ENCODE assay signal across 18 cellular contexts in the genomic region with DNA sequence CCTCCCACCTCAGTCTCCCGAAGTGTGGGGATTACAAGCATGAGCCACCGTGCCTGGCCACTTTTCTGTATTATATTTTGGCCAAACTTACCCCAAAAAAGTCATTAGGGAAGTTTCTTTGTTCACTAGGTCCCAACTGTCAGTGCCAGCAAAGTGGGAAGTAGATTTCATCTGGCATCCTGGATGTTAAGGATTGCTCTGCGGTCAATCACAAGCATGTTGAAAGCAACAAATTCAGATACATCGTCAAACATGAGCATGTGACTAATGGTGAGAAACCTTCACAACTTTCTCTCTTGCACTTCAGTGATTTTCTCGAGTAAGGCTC. TPM values are rescaled to one million over a fixed set of nuclear protein-coding genes. Genes with fewer than 3 reads are reported as not detected.
A peak's percentile ranks its signal among the peaks of the same experiment; 100 is the strongest.
DNase-seq lines count a peak whose midpoint lies in the region; ATAC-seq lines count a peak whose summit lies in the region.
"Had no signal": no experiment of that assay in that cellular context is flagged by ENCODE, and none has a peak within 500 bp of the region (broad histone marks: within the 10 kb centered on the region; RNA-seq: fewer than 3 reads in every experiment).

No MANE protein-coding gene starts in this region.

- no peak for ATAC-seq in activated naive CD4-positive, alpha-beta T cell treated with anti-CD3 and anti-CD28 coated beads, Interleukin-2, amount 50 U/mL, for 72 hours
- ATAC-seq: SK-N-SH treated with all-trans-retinoic acid at 6 μM for 48 hours had no signal

- peaks cover 17% of the 10 kb centered on the region for H3K9me3 Mint-ChIP-seq in dendritic cell treated with granulocyte-macrophage colony-stimulating factor and Interleukin-4, amounts not matched to agents 40 ng/mL and 50 ng/mL, for 4 days
- no peaks in the 10 kb centered on the region for H3K9me3 Mint-ChIP-seq in activated naive CD4-positive, alpha-beta T cell treated with anti-CD3 and anti-CD28 coated beads, Interleukin-2, amount 50 U/mL, for 72 hours

- intact Hi-C loops in dendritic cell treated with granulocyte-macrophage colony-stimulating factor and Interleukin-4, amounts not matched to agents 40 ng/mL and 50 ng/mL, for 4 days (cut with micrococcal nuclease) = no loop called here

- peaks cover 39% of the 10 kb centered on the region for H3K4me1 Mint-ChIP-seq in dendritic cell treated with granulocyte-macrophage colony-stimulating factor and Interleukin-4, amounts not matched to agents 40 ng/mL and 50 ng/mL, for 4 days (ENCODE audit: low read depth)
- H3K4me1 Mint-ChIP-seq: CD4-positive, CD25-positive, alpha-beta regulatory T cell had no signal

- no peak overlapping the region for H3K4me3 Mint-ChIP-seq in dendritic cell treated with granulocyte-macrophage colony-stimulating factor and Interleukin-4, amounts not matched to agents 40 ng/mL and 50 ng/mL, for 4 days
- H3K4me3 Mint-ChIP-seq: CD4-positive, CD25-positive, alpha-beta regulatory T cell had no signal

- peak; percentile 50 to 57 for DNase-seq in NOMO-1 (lab: John Stamatoyannopoulos, UW; ENCODE audit: unreplicated experiment in 2 of 2)
- no peak for DNase-seq in NOMO-1 treated with dmso at 0.1 percent for 144 hours (lab: John Stamatoyannopoulos, UW; ENCODE audit: unreplicated experiment)
- peak; percentile 32 for DNase-seq in SIG-M5 (lab: John Stamatoyannopoulos, UW)
- no peak for DNase-seq in activated naive CD4-positive, alpha-beta T cell treated with anti-CD3 and anti-CD28 coated beads, Interleukin-2, amount 50 U/mL, for 72 hours (ENCODE audit: low spot score in 2 of 2)
- DNase-seq in hypothalamus (lab: John Stamatoyannopoulos, UW) = no peak
- no peak for DNase-seq in GM03348 (ENCODE audit: low spot score)
- no peak for DNase-seq in putamen (ENCODE audit: low spot score)
- DNase-seq: CD4-positive, CD25-positive, alpha-beta regulatory T cell; COR-L47; DMS 273 treated with DMSO at 0.1 percent for 48 hours; NCI-H1417 treated with DMSO at 0.1 percent for 48 hours; NCI-H2029; NCI-H2171; NCI-H526; OCI-M1; SHP77 had no signal

- H3K27ac Mint-ChIP-seq in dendritic cell treated with granulocyte-macrophage colony-stimulating factor and Interleukin-4, amounts not matched to agents 40 ng/mL and 50 ng/mL, for 4 days = peak overlapping the region; percentile 60
- H3K27ac Mint-ChIP-seq in activated naive CD4-positive, alpha-beta T cell treated with anti-CD3 and anti-CD28 coated beads, Interleukin-2, amount 50 U/mL, for 72 hours = no peak overlapping the region
- H3K27ac Mint-ChIP-seq: CD4-positive, CD25-positive, alpha-beta regulatory T cell had no signal

- no peaks in the 10 kb centered on the region for H3K27me3 Mint-ChIP-seq in dendritic cell treated with granulocyte-macrophage colony-stimulating factor and Interleukin-4, amounts not matched to agents 40 ng/mL and 50 ng/mL, for 4 days

- H3K36me3 Mint-ChIP-seq in dendritic cell treated with granulocyte-macrophage colony-stimulating factor and Interleukin-4, amounts not matched to agents 40 ng/mL and 50 ng/mL, for 4 days (ENCODE audit: low read depth) = no peaks in the 10 kb centered on the region
- H3K36me3 Mint-ChIP-seq in activated naive CD4-positive, alpha-beta T cell treated with anti-CD3 and anti-CD28 coated beads, Interleukin-2, amount 50 U/mL, for 72 hours = no peaks in the 10 kb centered on the region
- H3K36me3 Mint-ChIP-seq: CD4-positive, CD25-positive, alpha-beta regulatory T cell had no signal

RNA-seq across cellular contexts. Expression of a gene that starts 14.3 kb away (rescaled TPM):
- not detected for total RNA-seq in activated naive CD4-positive, alpha-beta T cell treated with anti-CD3 and anti-CD28 coated beads, Interleukin-2, amount 50 U/mL, for 72 hours

Comparison
In these comparisons a context has a peak if more than half of its experiments do, and no peak if none do; other contexts are left out.
1. DNase-seq: peak in NOMO-1 (2 of 2) and SIG-M5 (single experiment); none in NOMO-1 treated with dmso at 0.1 percent for 144 hours (single experiment), activated naive CD4-positive, alpha-beta T cell treated with anti-CD3 and anti-CD28 coated beads, Interleukin-2, amount 50 U/mL, for 72 hours (0 of 2), hypothalamus (0 of 51), GM03348 (single experiment) and putamen (single experiment).